Comparison of ENCODE assay signal across 27 cellular contexts in the genomic region with DNA sequence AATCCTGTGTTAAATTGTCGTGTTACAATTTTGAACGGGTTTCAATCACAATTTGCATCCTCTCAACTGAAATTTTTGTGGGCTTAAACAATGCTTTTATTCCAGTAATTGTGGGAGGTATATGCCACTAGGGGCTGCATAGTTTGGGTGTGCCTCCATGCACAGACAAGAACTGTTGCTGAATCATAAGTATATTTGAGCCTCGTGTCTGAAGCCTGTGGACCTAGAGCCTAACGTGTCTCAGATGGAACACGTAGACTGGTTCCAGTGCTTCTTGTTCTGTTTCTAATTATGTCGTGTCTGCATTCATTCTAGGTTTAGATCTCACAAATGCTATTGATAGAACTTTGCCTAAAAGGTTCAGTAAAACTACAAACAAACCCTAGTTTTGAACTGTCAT.
DNase-seq lines count a peak whose midpoint lies in the region; ATAC-seq, FAIRE-seq and TF ChIP-seq lines count a peak whose summit lies in the region.
"Had no signal": no experiment of that assay in that cellular context is flagged by ENCODE, and none has a peak within 500 bp of the region (broad histone marks: within the 10 kb centered on the region; RNA-seq: fewer than 3 reads in every experiment).

No MANE protein-coding gene starts in this region.

- TF ChIP-seq CTCF in AG04449 (IDR thresholded peaks at IDR 0.05; ENCODE audit: insufficient read depth, low read length, missing control alignments) = peak; percentile 0

- peak; percentile 64 for FAIRE-seq in H54 (lab: Jason Lieb, UNC)
- FAIRE-seq: A549 had no signal

- TF ChIP-seq POLR2A in H54 (IDR thresholded peaks at IDR 0.05; ENCODE audit: low read depth, low read length) = no peak

- no peak overlapping the region for H3K4me3 ChIP-seq in AG04449 (ENCODE audit: low read depth, low read length)
- H3K4me3 ChIP-seq: A549, left lung, prostate gland, stomach had no signal

- no peak for ATAC-seq in GM21367 (IDR thresholded peaks at IDR 0.05; ENCODE audit: unreplicated experiment)
- ATAC-seq: A549; activated CD8-positive, alpha-beta T cell treated with anti-CD3 and anti-CD28 coated beads for 36 hours; esophagus mucosa; left lung had no signal

- peak; percentile 14 for DNase-seq in AG04449 (ENCODE audit: low read depth, low spot score)
- no peak for DNase-seq in H54 (ENCODE audit: insufficient read length, low spot score)
- DNase-seq in dedifferentiated amniotic fluid mesenchymal stem cell (ENCODE audit: extremely low spot score) = peak; percentile 48
- peak; percentile 18 for DNase-seq in myocyte (ENCODE audit: low read depth)
- DNase-seq in EL = no peak
- no peak for DNase-seq in DMS153 treated with DMSO at 0.1 percent for 48 hours (lab: John Stamatoyannopoulos, UW; ENCODE audit: unreplicated experiment)
- no peak for DNase-seq in activated T-cell treated with anti-CD3 and anti-CD28 coated beads, Interleukin-2, amount 50 U/mL, for 48 hours
- DNase-seq: activated B cell treated with CpG ODN at 0.5 μM for 24 hours; activated CD8-positive, alpha-beta T cell treated with anti-CD3 and anti-CD28 coated beads for 36 hours; activated naive CD4-positive, alpha-beta T cell treated with Interleukin-2 at 50 U/mL for 16 hours; activated T-cell treated with anti-CD3 and anti-CD28 coated beads, Interleukin-2, amount 50 U/mL, for 24 hours; anterior cingulate cortex; CD4-positive, CD25-positive, alpha-beta regulatory T cell; DMS153; effector CD4-positive, alpha-beta T cell; H9; head of caudate nucleus; left lung; NCI-H1105; NCI-H446 treated with DMSO at 0.1 percent for 48 hours; NK-92 treated with Interleukin-12 subunit alpha and Interleukin-12 subunit beta, amount 100 ng/mL, for 24 hours; stomach; T1000 had no signal

- CTCF ChIA-PET in AG04449 (lab: Yijun Ruan, JAX) = no interaction called here

- POLR2A ChIA-PET in AG04449 (lab: Yijun Ruan, JAX) = no interaction called here

Comparison
In these comparisons a context has a peak if more than half of its experiments do, and no peak if none do; other contexts are left out.
1. DNase-seq: peak in AG04449 (single experiment), dedifferentiated amniotic fluid mesenchymal stem cell (single experiment) and myocyte (single experiment); none in H54 (single experiment), EL (single experiment), DMS153 treated with DMSO at 0.1 percent for 48 hours (single experiment) and activated T-cell treated with anti-CD3 and anti-CD28 coated beads, Interleukin-2, amount 50 U/mL, for 48 hours (0 of 2).